ENCODE assay signal across 28 cellular contexts in the genomic region with DNA sequence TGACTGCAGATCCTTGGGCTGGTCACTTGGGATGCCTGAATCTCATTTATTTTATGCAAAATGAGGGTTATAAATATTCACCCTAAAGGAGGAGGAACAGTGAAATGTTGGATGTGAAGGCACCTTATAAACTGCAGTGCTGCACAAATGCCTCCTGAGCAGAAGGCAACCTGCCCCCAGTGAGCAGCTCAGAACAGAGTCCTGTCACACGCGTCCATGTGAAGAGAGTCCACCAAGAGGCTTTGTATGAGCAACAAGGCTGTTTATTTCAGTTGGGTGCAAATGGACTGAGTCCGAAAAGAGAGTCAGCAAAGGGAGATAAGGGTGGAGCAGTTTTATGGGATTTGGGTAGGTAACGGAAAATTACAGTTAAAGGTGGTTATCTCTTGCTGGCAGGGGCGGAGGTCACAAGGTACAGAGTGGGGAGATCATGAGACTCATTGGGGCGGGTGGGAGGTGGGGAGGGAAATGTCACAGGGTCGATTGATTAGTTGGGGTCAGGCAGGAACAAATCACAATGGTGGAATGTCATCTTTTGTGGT.
"Had no signal": no experiment of that assay in that cellular context is flagged by ENCODE, and none has a peak within 500 bp of the region (broad histone marks: within the 10 kb centered on the region; RNA-seq: fewer than 3 reads in every experiment).

No MANE protein-coding gene starts in this region.

- ATAC-seq: activated CD4-positive, alpha-beta T cell treated with anti-CD3 and anti-CD28 coated beads for 36 hours; activated CD4-positive, CD25-positive, alpha-beta regulatory T cell treated with anti-CD3 and anti-CD28 coated beads, Interleukin-2, amount 50 U/mL, for 24 hours; activated CD8-positive, alpha-beta T cell treated with anti-CD3 and anti-CD28 coated beads, Interleukin-2, amount 10 ng/mL, durations not matched to agents 7 days and 5 days; activated naive CD4-positive, alpha-beta T cell treated with anti-CD3 and anti-CD28 coated beads, Interleukin-2, amount 50 U/mL, for 72 hours; body of pancreas; WTC11 had no signal

- H3K4me3 Mint-ChIP-seq: activated CD4-positive, alpha-beta T cell treated with anti-CD3 and anti-CD28 coated beads for 36 hours; activated CD4-positive, alpha-beta T cell treated with anti-CD3 and anti-CD28 coated beads, Interleukin-2, amount 10 ng/mL, durations not matched to agents 7 days and 5 days; activated CD8-positive, alpha-beta T cell treated with anti-CD3 and anti-CD28 coated beads, Interleukin-2, amount 10 ng/mL, durations not matched to agents 7 days and 5 days; activated naive CD4-positive, alpha-beta T cell treated with anti-CD3 and anti-CD28 coated beads for 36 hours; activated T-cell treated with anti-CD3 and anti-CD28 coated beads, Interleukin-2, amount 50 U/mL, for 24 hours; WTC11 had no signal

- H3K36me3 Mint-ChIP-seq: activated naive CD4-positive, alpha-beta T cell treated with anti-CD3 and anti-CD28 coated beads, Interleukin-2, amount 50 U/mL, for 72 hours; WTC11 had no signal

- H3K36me3 ChIP-seq: adrenal gland, breast epithelium, SJCRH30 had no signal

- H3K4me1 Mint-ChIP-seq: activated CD4-positive, alpha-beta T cell treated with anti-CD3 and anti-CD28 coated beads for 36 hours; activated CD4-positive, alpha-beta T cell treated with anti-CD3 and anti-CD28 coated beads, Interleukin-2, amount 10 ng/mL, durations not matched to agents 7 days and 5 days had no signal

- H3K9me3 Mint-ChIP-seq: activated CD4-positive, alpha-beta T cell treated with anti-CD3 and anti-CD28 coated beads, Interleukin-2, amount 10 ng/mL, durations not matched to agents 7 days and 5 days; activated naive CD4-positive, alpha-beta T cell treated with anti-CD3 and anti-CD28 coated beads for 36 hours; activated naive CD4-positive, alpha-beta T cell treated with anti-CD3 and anti-CD28 coated beads, Interleukin-2, amount 50 U/mL, for 72 hours; activated T-cell treated with anti-CD3 and anti-CD28 coated beads, Interleukin-2, amount 50 U/mL, for 24 hours; activated T-helper 2 cell treated with anti-CD3 and anti-CD28 coated beads, Interferon-gamma antibody, Interleukin-2, Interleukin-4, amounts not matched to agents 10 μg/mL and 5 μg/mL and 100 μg/mL, durations not matched to agents 14 hours and 24 hours and 36 hours; WTC11 had no signal

- H3K27ac ChIP-seq: adrenal gland, body of pancreas, breast epithelium, KMS-11, SJCRH30, SK-N-MC had no signal

- DNase-seq: activated CD4-positive, alpha-beta T cell treated with anti-CD3 and anti-CD28 coated beads for 36 hours; activated CD4-positive, alpha-beta T cell treated with anti-CD3 and anti-CD28 coated beads, Interleukin-2, amount 10 ng/mL, durations not matched to agents 7 days and 5 days; activated CD4-positive, alpha-beta T cell treated with anti-CD3 and anti-CD28 coated beads, Interleukin-2, amount 50 U/mL, for 48 hours; activated CD8-positive, alpha-beta T cell treated with anti-CD3 and anti-CD28 coated beads, Interleukin-2, amount 10 ng/mL, durations not matched to agents 7 days and 5 days; activated gamma-delta T cell treated with Interleukin-2 at 50 U/mL for 16 hours; activated naive CD4-positive, alpha-beta T cell treated with anti-CD3 and anti-CD28 coated beads for 36 hours; activated T-cell treated with anti-CD3 and anti-CD28 coated beads, Interleukin-2, amount 50 U/mL, for 24 hours; adrenal gland; body of pancreas; MM.1S; MV-4-11; NCI-H1092; NCI-H1436 treated with DMSO at 0.1 percent for 48 hours; NCI-H1694 treated with DMSO at 0.1 percent for 48 hours; NCI-H2029; NCI-H345; NCI-H526; NCI-H748 treated with DMSO at 0.1 percent for 48 hours; NK-92 treated with Interleukin-12 subunit alpha and Interleukin-12 subunit beta, amount 100 ng/mL, for 24 hours; SHP77; SJCRH30 had no signal

- H3K27me3 ChIP-seq: adrenal gland, body of pancreas, breast epithelium, SJCRH30 had no signal

- H3K9me3 ChIP-seq: adrenal gland, body of pancreas, breast epithelium, SJCRH30 had no signal

- H3K4me3 ChIP-seq: adrenal gland, body of pancreas, breast epithelium, SJCRH30, SK-N-MC had no signal

- H3K4me1 ChIP-seq: adrenal gland, body of pancreas, SJCRH30 had no signal

- H3K27ac Mint-ChIP-seq: activated CD4-positive, alpha-beta T cell treated with anti-CD3 and anti-CD28 coated beads for 36 hours; activated CD4-positive, alpha-beta T cell treated with anti-CD3 and anti-CD28 coated beads, Interleukin-2, amount 10 ng/mL, durations not matched to agents 7 days and 5 days; activated CD8-positive, alpha-beta T cell treated with anti-CD3 and anti-CD28 coated beads, Interleukin-2, amount 10 ng/mL, durations not matched to agents 7 days and 5 days; activated naive CD4-positive, alpha-beta T cell treated with anti-CD3 and anti-CD28 coated beads for 36 hours; activated naive CD4-positive, alpha-beta T cell treated with anti-CD3 and anti-CD28 coated beads, Interleukin-2, amount 50 U/mL, for 72 hours; activated T-cell treated with anti-CD3 and anti-CD28 coated beads, Interleukin-2, amount 50 U/mL, for 24 hours; activated T-helper 2 cell treated with anti-CD3 and anti-CD28 coated beads, Interferon-gamma antibody, Interleukin-2, Interleukin-4, amounts not matched to agents 10 μg/mL and 5 μg/mL and 100 μg/mL, durations not matched to agents 14 hours and 24 hours and 36 hours; WTC11 had no signal

- H3K27me3 Mint-ChIP-seq: activated CD4-positive, alpha-beta T cell treated with anti-CD3 and anti-CD28 coated beads for 36 hours; activated CD4-positive, alpha-beta T cell treated with anti-CD3 and anti-CD28 coated beads, Interleukin-2, amount 10 ng/mL, durations not matched to agents 7 days and 5 days; activated T-cell treated with anti-CD3 and anti-CD28 coated beads, Interleukin-2, amount 50 U/mL, for 24 hours had no signal
